Comparison of ENCODE assay signal across 16 cellular contexts in the genomic region with DNA sequence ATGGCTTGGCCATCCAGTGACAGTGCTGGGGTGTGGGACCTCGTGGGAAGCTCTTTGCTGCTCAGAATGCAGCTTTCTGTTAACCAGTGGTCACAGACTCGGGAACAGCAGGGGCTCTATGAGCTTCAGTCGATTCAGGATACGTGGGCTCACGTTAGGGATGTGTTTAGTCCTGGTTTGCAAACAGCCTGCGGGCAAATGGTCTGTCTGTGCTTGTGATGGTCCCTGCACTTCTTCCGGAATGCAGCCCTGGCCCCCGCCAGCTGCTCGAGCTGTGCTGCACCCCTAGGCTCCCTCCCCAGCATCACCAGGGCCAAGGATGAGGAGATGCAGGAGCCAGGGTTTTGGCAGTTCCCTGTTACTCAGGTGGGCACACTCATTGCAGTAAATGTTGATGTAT.
DNase-seq lines count a peak whose midpoint lies in the region; ATAC-seq and TF ChIP-seq lines count a peak whose summit lies in the region.
"Had no signal": no experiment of that assay in that cellular context is flagged by ENCODE, and none has a peak within 500 bp of the region (broad histone marks: within the 10 kb centered on the region; RNA-seq: fewer than 3 reads in every experiment).

No MANE protein-coding gene starts in this region.

- H3K27ac Mint-ChIP-seq in CD14-positive monocyte, result peak overlapping the region; percentile 10 to 88 (median 86)
- H3K27ac Mint-ChIP-seq in naive thymus-derived CD4-positive, alpha-beta T cell, result peak overlapping the region in 8 of 9 donors; percentile 68 to 96 (median 80)
- H3K27ac Mint-ChIP-seq: dendritic cell treated with granulocyte-macrophage colony-stimulating factor and Interleukin-4, amounts not matched to agents 40 ng/mL and 50 ng/mL, for 4 days had no signal

- no peak overlapping the region for H3K9ac ChIP-seq in BLaER1 treated with 17β-estradiol and CSF1 and Interleukin-3, amounts not matched to agents 10 nM and 100 nM

- POLR2A ChIA-PET in naive thymus-derived CD4-positive, alpha-beta T cell (lab: Charles Lee), result interaction anchor here (0.7 to 2.9 kb wide), 7 partner anchors 11 to 42 kb away, joined by 3 to 13 read pairs (median 3); no protein-coding TSS in a partner anchor

- peaks cover 49 to 52% of the 10 kb centered on the region in 2 donors for H3K36me3 Mint-ChIP-seq in CD14-positive monocyte
- H3K36me3 Mint-ChIP-seq in activated T-cell treated with anti-CD3 and anti-CD28 coated beads, Interleukin-2, amount 50 U/mL, for 4 hours (ENCODE audit: insufficient read depth), result peaks cover 39% of the 10 kb centered on the region
- peaks cover 4 to 64% (median 26%) of the 10 kb centered on the region in 5 donors for H3K36me3 Mint-ChIP-seq in naive thymus-derived CD4-positive, alpha-beta T cell

- CTCF ChIA-PET in naive thymus-derived CD4-positive, alpha-beta T cell (lab: Charles Lee), result interaction anchor here (1.5 kb wide), 1 partner anchor 80 kb away, joined by 3 read pairs; no protein-coding TSS in a partner anchor

- intact Hi-C loops in CD14-positive monocyte (cut with micrococcal nuclease) (no loop called here), sigmoid colon (cut with DNase I) (no loop called here)
- intact Hi-C loops in naive thymus-derived CD4-positive, alpha-beta T cell (cut with micrococcal nuclease), result no loop called here

- TF ChIP-seq CTCF in CD14-positive monocyte (IDR thresholded peaks at IDR 0.05) (no peak), sigmoid colon (IDR thresholded peaks at IDR 0.05) (no peak)

- peak overlapping the region in 7 of 11 experiments; percentile 30 to 78 (median 74); a peak in 12 of 22 replicates for H3K4me2 ChIP-seq in BLaER1 treated with 17β-estradiol and CSF1 and Interleukin-3, amounts not matched to agents 10 nM and 100 nM
- H3K4me2 ChIP-seq: GM23338 had no signal

- H3K4me3 Mint-ChIP-seq in CD14-positive monocyte, result no peak overlapping the region
- no peak overlapping the region for H3K4me3 Mint-ChIP-seq in activated T-cell treated with anti-CD3 and anti-CD28 coated beads, Interleukin-2, amount 50 U/mL, for 4 hours
- peak overlapping the region in 9 of 10 donors; percentile 36 to 71 (median 60) for H3K4me3 Mint-ChIP-seq in naive thymus-derived CD4-positive, alpha-beta T cell
- H3K4me3 Mint-ChIP-seq: dendritic cell treated with granulocyte-macrophage colony-stimulating factor and Interleukin-4, amounts not matched to agents 40 ng/mL and 50 ng/mL, for 4 days; GM23338 had no signal

- peaks cover 15 to 80% (median 64%) of the 10 kb centered on the region in 11 experiments; a peak in 21 of 22 replicates for H3K27me3 ChIP-seq in BLaER1 treated with 17β-estradiol and CSF1 and Interleukin-3, amounts not matched to agents 10 nM and 100 nM
- H3K27me3 ChIP-seq in naive thymus-derived CD4-positive, alpha-beta T cell (ENCODE audit: control insufficient read depth in 2 of 2, insufficient read depth in 2 of 2, low read length in 2 of 2), result no peaks in the 10 kb centered on the region
- H3K27me3 ChIP-seq in sigmoid colon, result no peaks in the 10 kb centered on the region
- H3K27me3 ChIP-seq: breast epithelium, thyroid gland had no signal

- peaks cover 0 to 33% (median 16%) of the 10 kb centered on the region in 10 experiments; a peak in 14 of 20 replicates for H3K4me1 ChIP-seq in BLaER1 treated with 17β-estradiol and CSF1 and Interleukin-3, amounts not matched to agents 10 nM and 100 nM
- H3K4me1 ChIP-seq in naive thymus-derived CD4-positive, alpha-beta T cell (ENCODE audit: control insufficient read depth in 2 of 2, insufficient read depth in 2 of 2, low read length in 2 of 2), result peaks cover 0 to 13% of the 10 kb centered on the region in 2 donors
- no peaks in the 10 kb centered on the region for H3K4me1 ChIP-seq in sigmoid colon
- H3K4me1 ChIP-seq: breast epithelium had no signal

- H3K9me3 Mint-ChIP-seq in CD14-positive monocyte, result peaks cover 6 to 19% (median 14%) of the 10 kb centered on the region in 7 donors
- H3K9me3 Mint-ChIP-seq in activated T-cell treated with anti-CD3 and anti-CD28 coated beads, Interleukin-2, amount 50 U/mL, for 4 hours, result no peaks in the 10 kb centered on the region
- H3K9me3 Mint-ChIP-seq in naive thymus-derived CD4-positive, alpha-beta T cell, result peaks cover 0 to 2% (median 0%) of the 10 kb centered on the region in 11 donors
- H3K9me3 Mint-ChIP-seq: dendritic cell treated with granulocyte-macrophage colony-stimulating factor and Interleukin-4, amounts not matched to agents 40 ng/mL and 50 ng/mL, for 4 days; GM23338 had no signal

- WGBS in sigmoid colon, 2 donors, result 94 to 95% methylated on average over 9 of the region's 9 CpGs

- no peak for DNase-seq in CD14-positive monocyte (ENCODE audit: low spot score)
- no peak for DNase-seq in activated T-cell treated with anti-CD3 and anti-CD28 coated beads, Interleukin-2, amount 50 U/mL, for 4 hours
- no peak for DNase-seq in naive thymus-derived CD4-positive, alpha-beta T cell
- DNase-seq in sigmoid colon, result no peak
- no peak for DNase-seq in NCI-H146 treated with DMSO at 0.1 percent for 48 hours (lab: John Stamatoyannopoulos, UW; ENCODE audit: unreplicated experiment)
- DNase-seq in substantia nigra (lab: John Stamatoyannopoulos, UW), result no peak
- DNase-seq: islet precursor cell, Karpas-422, NCI-H1048, NCI-H446 treated with DMSO at 0.1 percent for 48 hours, thyroid gland had no signal

- no peak for TF ChIP-seq POLR2A in sigmoid colon (IDR thresholded peaks at IDR 0.05)

- peak overlapping the region in 2 of 11 experiments; percentile 26 to 27; a peak in 1 of 22 replicates for H3K27ac ChIP-seq in BLaER1 treated with 17β-estradiol and CSF1 and Interleukin-3, amounts not matched to agents 10 nM and 100 nM
- H3K27ac ChIP-seq in naive thymus-derived CD4-positive, alpha-beta T cell (ENCODE audit: low read depth, low read length), result no peak overlapping the region
- H3K27ac ChIP-seq in sigmoid colon, result no peak overlapping the region
- H3K27ac ChIP-seq in substantia nigra (ENCODE audit: low read depth, low read length, poor library complexity, severe bottlenecking), result no peak overlapping the region
- H3K27ac ChIP-seq: breast epithelium, thyroid gland had no signal

- peak; percentile 11 to 15 for ATAC-seq in activated T-cell treated with anti-CD3 and anti-CD28 coated beads, Interleukin-2, amount 50 U/mL, for 4 hours
- ATAC-seq in naive thymus-derived CD4-positive, alpha-beta T cell, result no peak
- ATAC-seq: GM23338 had no signal

- peaks cover 1 to 5% (median 4%) of the 10 kb centered on the region in 3 donors for H3K27me3 Mint-ChIP-seq in CD14-positive monocyte (ENCODE audit: low read depth in 3 of 3)
- H3K27me3 Mint-ChIP-seq in activated T-cell treated with anti-CD3 and anti-CD28 coated beads, Interleukin-2, amount 50 U/mL, for 4 hours (ENCODE audit: low read depth), result no peaks in the 10 kb centered on the region
- H3K27me3 Mint-ChIP-seq in naive thymus-derived CD4-positive, alpha-beta T cell, result no peaks in the 10 kb centered on the region
- H3K27me3 Mint-ChIP-seq: dendritic cell treated with granulocyte-macrophage colony-stimulating factor and Interleukin-4, amounts not matched to agents 40 ng/mL and 50 ng/mL, for 4 days had no signal

- H3K9me3 ChIP-seq in BLaER1 treated with 17β-estradiol and CSF1 and Interleukin-3, amounts not matched to agents 10 nM and 100 nM (replicated peaks in 1 of 11), result no peaks in the 10 kb centered on the region
- H3K9me3 ChIP-seq in naive thymus-derived CD4-positive, alpha-beta T cell (ENCODE audit: control insufficient read depth in 2 of 3, low read length in 3 of 3), result no peaks in the 10 kb centered on the region
- no peaks in the 10 kb centered on the region for H3K9me3 ChIP-seq in sigmoid colon
- H3K9me3 ChIP-seq: breast epithelium, thyroid gland had no signal

- peaks cover 27% of the 10 kb centered on the region for H3K4me1 Mint-ChIP-seq in CD14-positive monocyte
- H3K4me1 Mint-ChIP-seq in activated T-cell treated with anti-CD3 and anti-CD28 coated beads, Interleukin-2, amount 50 U/mL, for 4 hours (ENCODE audit: low read depth), result peaks cover 45% of the 10 kb centered on the region
- H3K4me1 Mint-ChIP-seq in naive thymus-derived CD4-positive, alpha-beta T cell, result peaks cover 27 to 87% (median 56%) of the 10 kb centered on the region in 7 donors

- no peak overlapping the region for H3K4me3 ChIP-seq in BLaER1 treated with 17β-estradiol and CSF1 and Interleukin-3, amounts not matched to agents 10 nM and 100 nM
- no peak overlapping the region for H3K4me3 ChIP-seq in naive thymus-derived CD4-positive, alpha-beta T cell (ENCODE audit: low read length)
- no peak overlapping the region for H3K4me3 ChIP-seq in sigmoid colon
- H3K4me3 ChIP-seq: breast epithelium, GM23338, lung, thyroid gland had no signal

- TF ChIP-seq EP300 in sigmoid colon (IDR thresholded peaks at IDR 0.05), result no peak

- H3K36me3 ChIP-seq in BLaER1 treated with 17β-estradiol and CSF1 and Interleukin-3, amounts not matched to agents 10 nM and 100 nM, result peaks cover 10 to 65% (median 40%) of the 10 kb centered on the region in 11 experiments; a peak in 20 of 22 replicates
- H3K36me3 ChIP-seq in naive thymus-derived CD4-positive, alpha-beta T cell (ENCODE audit: control insufficient read depth in 2 of 3, insufficient read depth in 3 of 3, low read length in 3 of 3), result peaks cover 0 to 28% (median 0%) of the 10 kb centered on the region in 3 experiments
- peaks cover 0 to 9% (median 3%) of the 10 kb centered on the region in 4 donors for H3K36me3 ChIP-seq in sigmoid colon
- H3K36me3 ChIP-seq: breast epithelium, thyroid gland had no signal

- H4K20me1 ChIP-seq in BLaER1 treated with 17β-estradiol and CSF1 and Interleukin-3, amounts not matched to agents 10 nM and 100 nM, result peaks cover 30 to 99% (median 95%) of the 10 kb centered on the region in 11 experiments; a peak in 21 of 22 replicates

Comparison
In these comparisons a context has a peak if more than half of its experiments do, and no peak if none do; other contexts are left out.
1. H3K4me3 Mint-ChIP-seq: peak in naive thymus-derived CD4-positive, alpha-beta T cell (9 of 10); none in CD14-positive monocyte (0 of 2) and activated T-cell treated with anti-CD3 and anti-CD28 coated beads, Interleukin-2, amount 50 U/mL, for 4 hours (single experiment).